Comparison of ENCODE assay signal across 38 cellular contexts in genomic region chr5:135707302-135707701, GRCh38.
"Had no signal": no experiment of that assay in that cellular context is flagged by ENCODE, and none has a peak within 500 bp of the region (broad histone marks: within the 10 kb centered on the region; RNA-seq: fewer than 3 reads in every experiment).

No MANE protein-coding gene starts in this region.

- H3K36me3 Mint-ChIP-seq: activated CD8-positive, alpha-beta memory T cell treated with anti-CD3 and anti-CD28 coated beads, Interleukin-2, amount 10 ng/mL, durations not matched to agents 7 days and 5 days; activated naive CD4-positive, alpha-beta T cell treated with anti-CD3 and anti-CD28 coated beads, Interleukin-2, amount 10 ng/mL, durations not matched to agents 7 days and 5 days; activated naive CD4-positive, alpha-beta T cell treated with anti-CD3 and anti-CD28 coated beads, Interleukin-2, amount 50 U/mL, for 24 hours; activated naive CD8-positive, alpha-beta T cell; activated naive CD8-positive, alpha-beta T cell treated with anti-CD3 and anti-CD28 coated beads, Interleukin-2, amount 10 ng/mL, durations not matched to agents 7 days and 5 days; brain; WTC11 had no signal

- H3K27ac Mint-ChIP-seq: activated CD4-positive, alpha-beta memory T cell treated with anti-CD3 and anti-CD28 coated beads, Interleukin-2, amount 10 ng/mL, durations not matched to agents 7 days and 5 days; activated CD4-positive, alpha-beta T cell treated with anti-CD3 and anti-CD28 coated beads for 36 hours; activated CD4-positive, alpha-beta T cell treated with anti-CD3 and anti-CD28 coated beads, Interleukin-2, amount 10 ng/mL, durations not matched to agents 7 days and 5 days; activated CD8-positive, alpha-beta memory T cell treated with anti-CD3 and anti-CD28 coated beads, Interleukin-2, amount 10 ng/mL, durations not matched to agents 7 days and 5 days; activated CD8-positive, alpha-beta T cell treated with anti-CD3 and anti-CD28 coated beads, Interleukin-2, amount 10 ng/mL, durations not matched to agents 7 days and 5 days; activated naive CD4-positive, alpha-beta T cell treated with anti-CD3 and anti-CD28 coated beads, Interleukin-2, amount 10 ng/mL, durations not matched to agents 7 days and 5 days; activated naive CD4-positive, alpha-beta T cell treated with anti-CD3 and anti-CD28 coated beads, Interleukin-2, amount 50 U/mL, for 24 hours; activated naive CD8-positive, alpha-beta T cell; activated naive CD8-positive, alpha-beta T cell treated with anti-CD3 and anti-CD28 coated beads, Interleukin-2, amount 10 ng/mL, durations not matched to agents 7 days and 5 days; activated naive CD8-positive, alpha-beta T cell treated with anti-CD3 and anti-CD28 coated beads, Interleukin-2, amount 50 U/mL, for 24 hours; activated T-cell treated with anti-CD3 and anti-CD28 coated beads, Interleukin-2, amount 50 U/mL, for 24 hours; activated T-helper 2 cell treated with anti-CD3 and anti-CD28 coated beads, Interferon-gamma antibody, Interleukin-2, Interleukin-4, amounts not matched to agents 10 μg/mL and 5 μg/mL and 100 μg/mL, durations not matched to agents 14 hours and 24 hours and 36 hours; T-helper 1 cell treated with Interleukin-12 subunit alpha and Interleukin-12 subunit beta and Interleukin-4 antibody, amounts not matched to agents 30 μg/mL and 1 μg/mL, for 36 hours; T-helper 2 cell treated with Interferon-gamma antibody and Interleukin-4, amounts not matched to agents 5 μg/mL and 100 μg/mL, for 36 hours; WTC11 had no signal

- H3K9me3 ChIP-seq: ascending aorta had no signal

- H3K27me3 ChIP-seq: ascending aorta, cardiac muscle cell had no signal

- H3K4me3 ChIP-seq: ascending aorta, cardiac muscle cell had no signal

- H3K27ac ChIP-seq: ascending aorta, cardiac muscle cell, WERI-Rb-1 had no signal

- ATAC-seq: activated CD4-positive, alpha-beta T cell treated with anti-CD3 and anti-CD28 coated beads for 36 hours; activated CD4-positive, CD25-positive, alpha-beta regulatory T cell treated with anti-CD3 and anti-CD28 coated beads, Interleukin-2, amount 50 U/mL, for 24 hours; activated CD8-positive, alpha-beta memory T cell treated with anti-CD3 and anti-CD28 coated beads, Interleukin-2, amount 10 ng/mL, durations not matched to agents 7 days and 5 days; activated CD8-positive, alpha-beta T cell treated with anti-CD3 and anti-CD28 coated beads, Interleukin-2, amount 10 ng/mL, durations not matched to agents 7 days and 5 days; activated naive CD8-positive, alpha-beta T cell treated with anti-CD3 and anti-CD28 coated beads, Interleukin-2, amount 50 U/mL, for 24 hours; WTC11 had no signal

- H3K9me3 Mint-ChIP-seq: activated CD4-positive, alpha-beta memory T cell treated with anti-CD3 and anti-CD28 coated beads, Interleukin-2, amount 10 ng/mL, durations not matched to agents 7 days and 5 days; activated CD4-positive, alpha-beta T cell treated with anti-CD3 and anti-CD28 coated beads, Interleukin-2, amount 10 ng/mL, durations not matched to agents 7 days and 5 days; activated naive CD4-positive, alpha-beta T cell treated with anti-CD3 and anti-CD28 coated beads, Interleukin-2, amount 10 ng/mL, durations not matched to agents 7 days and 5 days; activated naive CD4-positive, alpha-beta T cell treated with anti-CD3 and anti-CD28 coated beads, Interleukin-2, amount 50 U/mL, for 24 hours; activated naive CD8-positive, alpha-beta T cell treated with anti-CD3 and anti-CD28 coated beads, Interleukin-2, amount 10 ng/mL, durations not matched to agents 7 days and 5 days; activated naive CD8-positive, alpha-beta T cell treated with anti-CD3 and anti-CD28 coated beads, Interleukin-2, amount 50 U/mL, for 24 hours; activated T-cell treated with anti-CD3 and anti-CD28 coated beads, Interleukin-2, amount 50 U/mL, for 24 hours; activated T-helper 2 cell treated with anti-CD3 and anti-CD28 coated beads, Interferon-gamma antibody, Interleukin-2, Interleukin-4, amounts not matched to agents 10 μg/mL and 5 μg/mL and 100 μg/mL, durations not matched to agents 14 hours and 24 hours and 36 hours; central memory CD8-positive, alpha-beta T cell; T-helper 1 cell treated with Interleukin-12 subunit alpha and Interleukin-12 subunit beta and Interleukin-4 antibody, amounts not matched to agents 30 μg/mL and 1 μg/mL, for 36 hours; T-helper 2 cell treated with Interferon-gamma antibody and Interleukin-4, amounts not matched to agents 5 μg/mL and 100 μg/mL, for 36 hours; WTC11 had no signal

- H3K4me3 Mint-ChIP-seq: activated CD4-positive, alpha-beta memory T cell treated with anti-CD3 and anti-CD28 coated beads, Interleukin-2, amount 10 ng/mL, durations not matched to agents 7 days and 5 days; activated CD4-positive, alpha-beta T cell treated with anti-CD3 and anti-CD28 coated beads for 36 hours; activated CD4-positive, alpha-beta T cell treated with anti-CD3 and anti-CD28 coated beads, Interleukin-2, amount 10 ng/mL, durations not matched to agents 7 days and 5 days; activated CD8-positive, alpha-beta memory T cell treated with anti-CD3 and anti-CD28 coated beads, Interleukin-2, amount 10 ng/mL, durations not matched to agents 7 days and 5 days; activated CD8-positive, alpha-beta T cell treated with anti-CD3 and anti-CD28 coated beads, Interleukin-2, amount 10 ng/mL, durations not matched to agents 7 days and 5 days; activated naive CD4-positive, alpha-beta T cell treated with anti-CD3 and anti-CD28 coated beads, Interleukin-2, amount 10 ng/mL, durations not matched to agents 7 days and 5 days; activated naive CD4-positive, alpha-beta T cell treated with anti-CD3 and anti-CD28 coated beads, Interleukin-2, amount 50 U/mL, for 24 hours; activated naive CD8-positive, alpha-beta T cell; activated naive CD8-positive, alpha-beta T cell treated with anti-CD3 and anti-CD28 coated beads, Interleukin-2, amount 10 ng/mL, durations not matched to agents 7 days and 5 days; activated naive CD8-positive, alpha-beta T cell treated with anti-CD3 and anti-CD28 coated beads, Interleukin-2, amount 50 U/mL, for 24 hours; activated T-cell treated with anti-CD3 and anti-CD28 coated beads, Interleukin-2, amount 50 U/mL, for 24 hours; brain; central memory CD8-positive, alpha-beta T cell; T-helper 1 cell treated with Interleukin-12 subunit alpha and Interleukin-12 subunit beta and Interleukin-4 antibody, amounts not matched to agents 30 μg/mL and 1 μg/mL, for 36 hours; T-helper 2 cell treated with Interferon-gamma antibody and Interleukin-4, amounts not matched to agents 5 μg/mL and 100 μg/mL, for 36 hours; WTC11 had no signal

- DNase-seq: activated CD4-positive, alpha-beta memory T cell treated with anti-CD3 and anti-CD28 coated beads, Interleukin-2, amount 10 ng/mL, durations not matched to agents 7 days and 5 days; activated CD4-positive, alpha-beta T cell treated with anti-CD3 and anti-CD28 coated beads for 1 hour; activated CD4-positive, alpha-beta T cell treated with anti-CD3 and anti-CD28 coated beads for 36 hours; activated CD4-positive, alpha-beta T cell treated with anti-CD3 and anti-CD28 coated beads for 48 hours; activated CD4-positive, alpha-beta T cell treated with anti-CD3 and anti-CD28 coated beads, Interleukin-2, amount 10 ng/mL, durations not matched to agents 7 days and 5 days; activated CD4-positive, alpha-beta T cell treated with anti-CD3 and anti-CD28 coated beads, Interleukin-2, amount 50 U/mL, for 48 hours; activated CD4-positive, CD25-positive, alpha-beta regulatory T cell; activated CD8-positive, alpha-beta memory T cell treated with anti-CD3 and anti-CD28 coated beads for 24 hours; activated CD8-positive, alpha-beta memory T cell treated with anti-CD3 and anti-CD28 coated beads, Interleukin-2, amount 10 ng/mL, durations not matched to agents 7 days and 5 days; activated CD8-positive, alpha-beta memory T cell treated with anti-CD3 and anti-CD28 coated beads, Interleukin-2, amount 50 U/mL, for 48 hours; activated CD8-positive, alpha-beta T cell treated with anti-CD3 and anti-CD28 coated beads, Interleukin-2, amount 10 ng/mL, durations not matched to agents 7 days and 5 days; activated effector memory CD4-positive, alpha-beta T cell treated with Interleukin-2 at 50 U/mL for 16 hours; activated gamma-delta T cell; activated naive CD4-positive, alpha-beta T cell treated with anti-CD3 and anti-CD28 coated beads, Interleukin-2, amount 10 ng/mL, durations not matched to agents 7 days and 5 days; activated naive CD4-positive, alpha-beta T cell treated with Interleukin-2 at 50 U/mL for 16 hours; activated naive CD8-positive, alpha-beta T cell treated with anti-CD3 and anti-CD28 coated beads, Interleukin-2, amount 10 ng/mL, durations not matched to agents 7 days and 5 days; activated naive CD8-positive, alpha-beta T cell treated with anti-CD3 and anti-CD28 coated beads, Interleukin-2, amount 50 U/mL, for 24 hours; activated T-cell treated with anti-CD3 and anti-CD28 coated beads, Interleukin-2, amount 50 U/mL, for 24 hours; activated T-cell treated with anti-CD3 and anti-CD28 coated beads, Interleukin-2, amount 50 U/mL, for 48 hours; amygdala; anterior cingulate cortex; caudate nucleus; cerebellar nuclear complex; T-helper 1 cell; T-helper 2 cell; T-helper 9 cell; WERI-Rb-1 had no signal

- H3K4me1 Mint-ChIP-seq: activated CD4-positive, alpha-beta memory T cell treated with anti-CD3 and anti-CD28 coated beads, Interleukin-2, amount 10 ng/mL, durations not matched to agents 7 days and 5 days; activated CD4-positive, alpha-beta T cell treated with anti-CD3 and anti-CD28 coated beads for 36 hours; activated CD4-positive, alpha-beta T cell treated with anti-CD3 and anti-CD28 coated beads, Interleukin-2, amount 10 ng/mL, durations not matched to agents 7 days and 5 days; activated CD8-positive, alpha-beta memory T cell treated with anti-CD3 and anti-CD28 coated beads, Interleukin-2, amount 10 ng/mL, durations not matched to agents 7 days and 5 days; activated naive CD4-positive, alpha-beta T cell treated with anti-CD3 and anti-CD28 coated beads, Interleukin-2, amount 10 ng/mL, durations not matched to agents 7 days and 5 days; activated naive CD4-positive, alpha-beta T cell treated with anti-CD3 and anti-CD28 coated beads, Interleukin-2, amount 50 U/mL, for 24 hours; activated naive CD8-positive, alpha-beta T cell treated with anti-CD3 and anti-CD28 coated beads, Interleukin-2, amount 10 ng/mL, durations not matched to agents 7 days and 5 days; activated naive CD8-positive, alpha-beta T cell treated with anti-CD3 and anti-CD28 coated beads, Interleukin-2, amount 50 U/mL, for 24 hours; central memory CD8-positive, alpha-beta T cell had no signal

- H3K27me3 Mint-ChIP-seq: activated CD4-positive, alpha-beta T cell treated with anti-CD3 and anti-CD28 coated beads for 36 hours; activated naive CD4-positive, alpha-beta T cell treated with anti-CD3 and anti-CD28 coated beads, Interleukin-2, amount 50 U/mL, for 24 hours; activated naive CD8-positive, alpha-beta T cell treated with anti-CD3 and anti-CD28 coated beads, Interleukin-2, amount 50 U/mL, for 24 hours had no signal

- H3K4me1 ChIP-seq: ascending aorta had no signal

- H3K36me3 ChIP-seq: ascending aorta, cardiac muscle cell, WERI-Rb-1 had no signal
